1 cellular context compared by ENCODE assay signal in genomic region chr1:29592731-29593130, GRCh38.
TF ChIP-seq lines count a peak whose summit lies in the region.

No MANE protein-coding gene starts in this region.

TF ChIP-seq in HEK293, 187 proteins besides CTCF, POLR2A, EP300 and RAD21:
- no peak for TF ChIP-seq ZNF416 (tag by site-specific recombination; IDR thresholded peaks at IDR 0.05)
- TF ChIP-seq, protein P1, sequence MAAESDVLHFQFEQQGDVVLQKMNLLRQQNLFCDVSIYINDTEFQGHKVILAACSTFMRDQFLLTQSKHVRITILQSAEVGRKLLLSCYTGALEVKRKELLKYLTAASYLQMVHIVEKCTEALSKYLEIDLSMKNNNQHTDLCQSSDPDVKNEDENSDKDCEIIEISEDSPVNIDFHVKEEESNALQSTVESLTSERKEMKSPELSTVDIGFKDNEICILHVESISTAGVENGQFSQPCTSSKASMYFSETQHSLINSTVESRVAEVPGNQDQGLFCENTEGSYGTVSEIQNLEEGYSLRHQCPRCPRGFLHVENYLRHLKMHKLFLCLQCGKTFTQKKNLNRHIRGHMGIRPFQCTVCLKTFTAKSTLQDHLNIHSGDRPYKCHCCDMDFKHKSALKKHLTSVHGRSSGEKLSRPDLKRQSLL (tag by site-specific recombination; IDR thresholded peaks at IDR 0.05): 0 out of 2 replicates have a peak, but pooled peaks have one; percentile 11
